Comparison of ENCODE assay signal across 14 cellular contexts in the genomic region with DNA sequence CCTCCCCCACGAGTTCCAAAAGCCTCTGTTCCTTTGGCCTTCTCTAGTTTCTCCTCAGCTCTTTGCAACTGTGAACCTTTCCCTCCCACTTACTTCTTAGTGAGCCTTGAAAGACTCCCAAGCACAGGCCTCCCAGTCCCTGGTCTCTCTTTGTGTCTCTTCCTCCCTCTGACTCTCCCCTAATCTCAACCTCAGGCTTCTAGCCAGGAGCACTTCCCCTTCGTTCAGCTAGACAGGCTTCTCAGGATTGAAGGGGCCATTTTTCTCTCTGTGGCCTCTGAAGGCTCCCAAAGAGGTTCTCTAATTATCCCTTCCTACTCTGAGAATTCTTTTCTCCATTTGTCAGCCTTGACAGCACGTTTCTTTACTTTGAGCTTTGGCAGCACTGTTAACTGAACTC. TPM values are rescaled to one million over a fixed set of nuclear protein-coding genes. Genes with fewer than 3 reads are reported as not detected.
"Had no signal": no experiment of that assay in that cellular context is flagged by ENCODE, and none has a peak within 500 bp of the region (broad histone marks: within the 10 kb centered on the region; RNA-seq: fewer than 3 reads in every experiment).

No MANE protein-coding gene starts in this region.

- ATAC-seq: activated CD4-positive, alpha-beta T cell treated with anti-CD3 and anti-CD28 coated beads for 36 hours; activated CD8-positive, alpha-beta memory T cell treated with anti-CD3 and anti-CD28 coated beads, Interleukin-2, amount 10 ng/mL, durations not matched to agents 7 days and 5 days had no signal

- H3K27ac Mint-ChIP-seq: activated CD4-positive, alpha-beta memory T cell treated with anti-CD3 and anti-CD28 coated beads for 36 hours; activated CD4-positive, alpha-beta T cell treated with anti-CD3 and anti-CD28 coated beads for 36 hours; activated CD8-positive, alpha-beta memory T cell treated with anti-CD3 and anti-CD28 coated beads, Interleukin-2, amount 10 ng/mL, durations not matched to agents 7 days and 5 days; activated naive CD4-positive, alpha-beta T cell treated with anti-CD3 and anti-CD28 coated beads, Interleukin-2, amount 10 ng/mL, durations not matched to agents 7 days and 5 days; activated T-cell treated with anti-CD3 and anti-CD28 coated beads, Interleukin-2, amount 50 U/mL, for 24 hours had no signal

- H3K4me1 ChIP-seq: colonic mucosa had no signal

- H3K4me3 Mint-ChIP-seq: activated CD4-positive, alpha-beta memory T cell treated with anti-CD3 and anti-CD28 coated beads for 36 hours; activated CD4-positive, alpha-beta T cell treated with anti-CD3 and anti-CD28 coated beads for 36 hours; activated CD8-positive, alpha-beta memory T cell treated with anti-CD3 and anti-CD28 coated beads, Interleukin-2, amount 10 ng/mL, durations not matched to agents 7 days and 5 days; activated naive CD4-positive, alpha-beta T cell treated with anti-CD3 and anti-CD28 coated beads, Interleukin-2, amount 10 ng/mL, durations not matched to agents 7 days and 5 days; activated T-cell treated with anti-CD3 and anti-CD28 coated beads, Interleukin-2, amount 50 U/mL, for 24 hours; neural crest cell had no signal

- H3K27ac ChIP-seq: colonic mucosa, esophagus muscularis mucosa, ovary, thoracic aorta, WERI-Rb-1 had no signal

- H3K9me3 ChIP-seq: colonic mucosa, esophagus muscularis mucosa, ovary, thoracic aorta had no signal

- H3K27me3 Mint-ChIP-seq: activated CD4-positive, alpha-beta memory T cell treated with anti-CD3 and anti-CD28 coated beads for 36 hours; activated CD4-positive, alpha-beta T cell treated with anti-CD3 and anti-CD28 coated beads for 36 hours; activated CD8-positive, alpha-beta memory T cell treated with anti-CD3 and anti-CD28 coated beads, Interleukin-2, amount 10 ng/mL, durations not matched to agents 7 days and 5 days; activated naive CD4-positive, alpha-beta T cell treated with anti-CD3 and anti-CD28 coated beads, Interleukin-2, amount 10 ng/mL, durations not matched to agents 7 days and 5 days; activated T-cell treated with anti-CD3 and anti-CD28 coated beads, Interleukin-2, amount 50 U/mL, for 24 hours had no signal

- H3K27me3 ChIP-seq: colonic mucosa, esophagus muscularis mucosa, ovary had no signal

- H3K36me3 ChIP-seq: colonic mucosa, esophagus muscularis mucosa, ovary, thoracic aorta, WERI-Rb-1 had no signal

- DNase-seq: activated CD4-positive, alpha-beta memory T cell treated with anti-CD3 and anti-CD28 coated beads for 36 hours; activated CD4-positive, alpha-beta T cell treated with anti-CD3 and anti-CD28 coated beads for 36 hours; activated CD8-positive, alpha-beta memory T cell treated with anti-CD3 and anti-CD28 coated beads, Interleukin-2, amount 10 ng/mL, durations not matched to agents 7 days and 5 days; activated naive CD4-positive, alpha-beta T cell treated with anti-CD3 and anti-CD28 coated beads, Interleukin-2, amount 10 ng/mL, durations not matched to agents 7 days and 5 days; activated T-cell treated with anti-CD3 and anti-CD28 coated beads, Interleukin-2, amount 50 U/mL, for 24 hours; colonic mucosa; ovary; stimulated activated CD4-positive, alpha-beta T cell treated with anti-CD3 and anti-CD28 coated beads, Interleukin-1b, Interleukin-23, amount 100 ng/mL, for 48 hours; T-helper 1 cell; WERI-Rb-1 had no signal

- H3K4me3 ChIP-seq: colonic mucosa, esophagus muscularis mucosa, ovary, thoracic aorta had no signal

- H3K4me1 Mint-ChIP-seq: activated CD4-positive, alpha-beta T cell treated with anti-CD3 and anti-CD28 coated beads for 36 hours; activated CD8-positive, alpha-beta memory T cell treated with anti-CD3 and anti-CD28 coated beads, Interleukin-2, amount 10 ng/mL, durations not matched to agents 7 days and 5 days; activated naive CD4-positive, alpha-beta T cell treated with anti-CD3 and anti-CD28 coated beads, Interleukin-2, amount 10 ng/mL, durations not matched to agents 7 days and 5 days had no signal

- H3K36me3 Mint-ChIP-seq: activated CD4-positive, alpha-beta memory T cell treated with anti-CD3 and anti-CD28 coated beads for 36 hours; activated CD8-positive, alpha-beta memory T cell treated with anti-CD3 and anti-CD28 coated beads, Interleukin-2, amount 10 ng/mL, durations not matched to agents 7 days and 5 days; activated naive CD4-positive, alpha-beta T cell treated with anti-CD3 and anti-CD28 coated beads, Interleukin-2, amount 10 ng/mL, durations not matched to agents 7 days and 5 days had no signal

RNA-seq across cellular contexts. Expression of a gene that starts 50.2 kb away (rescaled TPM):
- total RNA-seq: activated CD4-positive, alpha-beta memory T cell treated with anti-CD3 and anti-CD28 coated beads for 36 hours; activated CD4-positive, alpha-beta T cell treated with anti-CD3 and anti-CD28 coated beads for 36 hours; activated CD8-positive, alpha-beta memory T cell treated with anti-CD3 and anti-CD28 coated beads, Interleukin-2, amount 10 ng/mL, durations not matched to agents 7 days and 5 days; mesenteric fat pad had no signal
